ENCODE assay signal across 17 cellular contexts in the genomic region with DNA sequence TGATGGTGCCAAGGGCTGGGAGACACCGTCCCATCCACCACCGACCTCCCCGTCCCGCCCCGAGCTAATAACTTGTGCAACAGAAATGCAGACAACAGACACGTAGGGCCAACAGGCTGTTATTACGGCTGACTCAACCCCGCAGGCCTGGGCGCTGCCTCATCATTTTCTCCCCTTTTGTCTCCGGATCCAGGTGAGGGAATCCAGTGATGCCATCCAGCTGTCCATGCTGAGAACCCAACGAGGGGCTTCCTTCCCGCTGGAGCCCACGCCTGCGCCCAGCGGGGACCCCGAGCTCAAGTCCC. TPM values are rescaled to one million over a fixed set of nuclear protein-coding genes. Genes with fewer than 3 reads are reported as not detected.
A peak's percentile ranks its signal among the peaks of the same experiment; 100 is the strongest.
DNase-seq lines count a peak whose midpoint lies in the region; ATAC-seq, FAIRE-seq and TF ChIP-seq lines count a peak whose summit lies in the region.
"Had no signal": no experiment of that assay in that cellular context is flagged by ENCODE, and none has a peak within 500 bp of the region (broad histone marks: within the 10 kb centered on the region; RNA-seq: fewer than 3 reads in every experiment).

No MANE protein-coding gene starts in this region.

- no peak for TF ChIP-seq POLR2A in A549 (IDR thresholded peaks at IDR 0.05; ENCODE audit: low read length)

- POLR2A ChIA-PET in A549 (lab: Yijun Ruan, JAX) = no interaction called here

- no peak for TF ChIP-seq EP300 in A549 (IDR thresholded peaks at IDR 0.05)

- 54% methylated on average over 13 of the region's 16 CpGs for WGBS in A549 (ENCODE audit: missing lambda C conversion rate)

- peaks cover 11% of the 10 kb centered on the region for H3K4me1 ChIP-seq in A549

- TF ChIP-seq CTCF in A549 (IDR thresholded peaks at IDR 0.05) = no peak

- no peaks in the 10 kb centered on the region for H3K9me3 ChIP-seq in A549
- H3K9me3 ChIP-seq: left lung, sigmoid colon, suprapubic skin had no signal

- TF ChIP-seq RAD21 in A549 (conservative IDR thresholded peaks at IDR 0.05 in 1 of 2, IDR thresholded peaks at IDR 0.05 in 1 of 2) = no peak

- no peak overlapping the region for H3K4me3 ChIP-seq in A549
- H3K4me3 ChIP-seq: left lung, sigmoid colon, suprapubic skin had no signal

- CTCF ChIA-PET in A549 (lab: Yijun Ruan, JAX) = no interaction called here

- no peak overlapping the region for H3K4me2 ChIP-seq in A549

- DNase-seq in A549 (ENCODE audit: low read depth in 1 of 2, low spot score in 1 of 2) (no peak), ELF-1 (ENCODE audit: low read depth, low spot score) (peak; percentile 19), T1000 (lab: John Stamatoyannopoulos, UW) (peak; percentile 11), posterior vena cava (ENCODE audit: low spot score) (no peak), NCI-H2196 (lab: John Stamatoyannopoulos, UW; ENCODE audit: unreplicated experiment) (no peak), pons (ENCODE audit: low spot score) (no peak)
- DNase-seq: activated CD4-positive, alpha-beta T cell treated with anti-CD3 and anti-CD28 coated beads for 48 hours; activated CD8-positive, alpha-beta memory T cell treated with anti-CD3 and anti-CD28 coated beads, Interleukin-2, amount 50 U/mL, for 48 hours; Calu3; HCEC 1CT; left lung; NCI-H1417 treated with DMSO at 0.1 percent for 48 hours; occipital lobe; sigmoid colon; stimulated activated CD4-positive, alpha-beta T cell treated with anti-CD3 and anti-CD28 coated beads, Interleukin-2, amount 100 ng/mL, for 48 hours had no signal

- FAIRE-seq in A549 (lab: Jason Lieb, UNC) = no peak

- no peak overlapping the region for H3K27ac ChIP-seq in A549
- H3K27ac ChIP-seq: left lung, sigmoid colon, suprapubic skin had no signal

- intact Hi-C loops in posterior vena cava (cut with DNase I) = no loop called here

- ATAC-seq in A549 = no peak; a peak in 1 of 6 replicates
- ATAC-seq: left lung had no signal

TF ChIP-seq in A549, 52 proteins besides CTCF, POLR2A, EP300 and RAD21:
- peak; percentile 13 for TF ChIP-seq MAFK (IDR thresholded peaks at IDR 0.05; ENCODE audit: partially characterized antibody)
- TF ChIP-seq HEYL (CRISPR knock-in tag; IDR thresholded peaks at IDR 0.05) = no peak

RNA-seq across cellular contexts. Expression of a gene that starts 6.4 kb away (rescaled TPM):
- 1.6 and 2.5 TPM in 2 replicates for polyA plus RNA-seq in A549 (2011; rRNA removed)
- 2.2 and 3.6 TPM in 2 replicates for polyA plus RNA-seq in A549 (2012; cell fraction: cytosol; rRNA removed)
- 3.3 and 3.5 TPM in 2 replicates for polyA plus RNA-seq in A549 (2012; cell fraction: nucleus; rRNA removed)
- polyA plus RNA-seq in A549 (2017; fragmentation: RNase III; extraction: RNeasy Plus Mini Kit Qiagen cat#74134 plus additional on column Dnase treatment) = 2.6 to 4.3 TPM (median 3.7 TPM) in 3 replicates
- 1.4 and 1.8 TPM in 2 replicates for polyA minus RNA-seq in A549 (2011; rRNA and poly(A)+ RNA removed)
- total RNA-seq in posterior vena cava = 10 to 100 TPM; 11.6 to 21.7 TPM

RNA-seq across cellular contexts. Expression of a gene that starts 12.2 kb away (rescaled TPM):
- polyA plus RNA-seq in A549 (2011; rRNA removed) = 29.6 and 38.1 TPM in 2 replicates
- polyA plus RNA-seq in A549 (2012; cell fraction: cytosol; rRNA removed) = 57.1 and 63.2 TPM in 2 replicates
- polyA plus RNA-seq in A549 (2012; cell fraction: nucleus; rRNA removed) = 45.5 and 47.7 TPM in 2 replicates
- polyA plus RNA-seq in A549 (2017; fragmentation: RNase III; extraction: RNeasy Plus Mini Kit Qiagen cat#74134 plus additional on column Dnase treatment) = 25.0 to 28.3 TPM (median 26.5 TPM) in 3 replicates
- polyA minus RNA-seq in A549 (2011; rRNA and poly(A)+ RNA removed) = 28.8 and 29.5 TPM in 2 replicates
- total RNA-seq in posterior vena cava = 10 to 100 TPM; 19.5 to 22.0 TPM

RNA-seq across cellular contexts. Expression of a gene that starts 25.1 kb away (rescaled TPM):
- polyA plus RNA-seq in A549 (2011; rRNA removed) (0.04 and 0.08 TPM in 2 replicates), A549 (2017; fragmentation: RNase III; extraction: RNeasy Plus Mini Kit Qiagen cat#74134 plus additional on column Dnase treatment) (0.06 to 0.08 TPM (median 0.07 TPM) in 3 replicates)
- polyA plus RNA-seq in A549 (2012; cell fraction: cytosol; rRNA removed) = 0.01 TPM in 2 replicates
- polyA plus RNA-seq in A549 (2012; cell fraction: nucleus; rRNA removed) = 0.04 TPM in 1 of 2 replicates, not detected in the other
- polyA minus RNA-seq in A549 (2011; rRNA and poly(A)+ RNA removed) = not detected in 2 replicates
- total RNA-seq in posterior vena cava = 1 to 10 TPM; 3.2 to 6.1 TPM
- total RNA-seq: fibroblast of villous mesenchyme had no signal

RNA-seq across cellular contexts. Expression of a gene that starts 55.5 kb away (rescaled TPM):
- 39.1 and 44.4 TPM in 2 replicates for polyA plus RNA-seq in A549 (2011; rRNA removed)
- polyA plus RNA-seq in A549 (2012; cell fraction: cytosol; rRNA removed) = 103 and 122 TPM in 2 replicates
- polyA plus RNA-seq in A549 (2012; cell fraction: nucleus; rRNA removed) = 120 and 137 TPM in 2 replicates
- polyA plus RNA-seq in A549 (2017; fragmentation: RNase III; extraction: RNeasy Plus Mini Kit Qiagen cat#74134 plus additional on column Dnase treatment) = 47.6 to 51.6 TPM (median 48.0 TPM) in 3 replicates
- polyA minus RNA-seq in A549 (2011; rRNA and poly(A)+ RNA removed) = 20.4 and 23.9 TPM in 2 replicates
- 10 to 100 TPM; 29.2 to 30.7 TPM for total RNA-seq in posterior vena cava

RNA-seq across cellular contexts. Expression of a gene that starts 57.7 kb away (rescaled TPM):
- polyA plus RNA-seq in A549 (2011; rRNA removed) = 43.5 and 46.7 TPM in 2 replicates
- polyA plus RNA-seq in A549 (2012; cell fraction: cytosol; rRNA removed) = 150 and 176 TPM in 2 replicates
- 260 and 359 TPM in 2 replicates for polyA plus RNA-seq in A549 (2012; cell fraction: nucleus; rRNA removed)
- polyA plus RNA-seq in A549 (2017; fragmentation: RNase III; extraction: RNeasy Plus Mini Kit Qiagen cat#74134 plus additional on column Dnase treatment) = 87.7 to 90.5 TPM (median 89.9 TPM) in 3 replicates
- 51.0 and 51.2 TPM in 2 replicates for polyA minus RNA-seq in A549 (2011; rRNA and poly(A)+ RNA removed)
- 10 to 100 TPM; 30.6 to 37.6 TPM for total RNA-seq in posterior vena cava

Comparison
In these comparisons a context has a peak if more than half of its experiments do, and no peak if none do; other contexts are left out.
1. DNase-seq: peak in ELF-1 (single experiment) and T1000 (single experiment); none in A549 (0 of 2), posterior vena cava (single experiment), NCI-H2196 (single experiment) and pons (single experiment).